ENCODE assay signal across 3 cellular contexts in genomic region chr12:78390920-78391319, GRCh38.
"Had no signal": no experiment of that assay in that cellular context is flagged by ENCODE, and none has a peak within 500 bp of the region (broad histone marks: within the 10 kb centered on the region; RNA-seq: fewer than 3 reads in every experiment).

No MANE protein-coding gene starts in this region.

- DNase-seq: GDM1, GF-D8 had no signal

- H3K4me3 ChIP-seq: GM12878 had no signal

- ATAC-seq: GM12878 had no signal
